16 cellular contexts compared by ENCODE assay signal in the genomic region with DNA sequence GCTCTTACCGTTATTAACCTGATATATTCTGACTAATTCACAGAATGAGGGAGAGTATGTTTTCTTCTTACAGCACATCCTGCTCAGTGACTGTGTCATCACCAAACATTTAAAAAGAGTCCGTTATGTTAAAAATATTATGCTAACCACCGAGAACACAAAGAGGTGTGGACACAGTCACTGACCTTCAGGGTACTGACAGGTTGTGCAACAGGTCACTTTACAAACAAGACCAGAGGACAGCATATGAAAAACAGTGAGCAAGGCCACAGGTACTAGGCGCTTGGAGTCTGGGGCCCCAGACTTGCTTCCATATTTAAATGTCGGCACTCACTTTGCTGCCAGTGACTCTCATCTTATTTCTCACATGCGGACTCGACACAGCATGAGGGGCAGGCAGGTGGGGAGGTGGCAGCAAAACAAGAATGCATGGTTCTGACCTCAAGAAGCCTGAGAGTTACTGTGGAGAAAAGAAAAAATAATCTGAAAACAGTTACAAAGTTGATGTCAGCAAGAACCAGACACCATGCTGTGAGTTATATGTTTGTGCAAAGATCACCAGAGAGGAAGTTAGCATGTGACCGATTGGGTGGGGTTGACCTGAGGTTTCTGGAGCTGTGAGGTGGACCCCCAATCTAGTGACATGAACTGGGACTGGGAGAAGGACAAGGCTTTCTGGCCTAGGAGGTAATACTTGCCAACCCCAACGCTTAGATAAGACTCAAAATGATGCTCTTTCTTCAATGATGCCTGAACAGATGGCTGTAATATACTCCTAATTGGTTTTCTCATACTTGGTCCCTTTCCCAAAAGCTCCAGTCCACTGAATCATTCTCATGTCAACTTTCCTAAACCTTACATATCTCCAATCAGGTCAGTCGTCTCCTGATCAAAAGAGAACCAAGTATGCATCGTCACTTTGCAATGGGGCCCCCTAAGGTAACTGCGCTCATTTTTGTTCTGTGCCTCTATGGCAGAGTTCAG.
DNase-seq lines count a peak whose midpoint lies in the region; ATAC-seq, FAIRE-seq and TF ChIP-seq lines count a peak whose summit lies in the region.
"Had no signal": no experiment of that assay in that cellular context is flagged by ENCODE, and none has a peak within 500 bp of the region (broad histone marks: within the 10 kb centered on the region; RNA-seq: fewer than 3 reads in every experiment).

No MANE protein-coding gene starts in this region.

- peak in 1 of 4 donors; percentile 7 for TF ChIP-seq POLR2A in upper lobe of left lung (IDR thresholded peaks at IDR 0.05)

- no peaks in the 10 kb centered on the region for H3K27me3 ChIP-seq in cardiac muscle cell
- H3K27me3 ChIP-seq in right cardiac atrium (ENCODE audit: control insufficient read depth, insufficient read depth): no peaks in the 10 kb centered on the region
- H3K27me3 ChIP-seq in upper lobe of left lung: no peaks in the 10 kb centered on the region
- H3K27me3 ChIP-seq: BE2C had no signal

- H3K4me3 ChIP-seq in cardiac muscle cell (no peak overlapping the region), right cardiac atrium (ENCODE audit: low read length) (no peak overlapping the region), upper lobe of left lung (no peak overlapping the region)

- FAIRE-seq in RCC 7860 (lab: Jason Lieb, UNC): no peak
- FAIRE-seq: endothelial cell of umbilical vein had no signal

- no peak for DNase-seq in cardiac muscle cell (ENCODE audit: low read depth in 1 of 2, low spot score in 1 of 2)
- no peak for DNase-seq in left cardiac atrium
- no peak for DNase-seq in T-helper 17 cell
- no peak for DNase-seq in right cardiac atrium
- no peak for DNase-seq in upper lobe of left lung
- DNase-seq in RCC 7860 (ENCODE audit: low spot score): no peak
- DNase-seq: activated CD4-positive, alpha-beta T cell treated with anti-CD3 and anti-CD28 coated beads for 4 hours; activated naive CD4-positive, alpha-beta T cell treated with anti-CD3 and anti-CD28 coated beads, Interleukin-2, amount 10 ng/mL, durations not matched to agents 7 days and 5 days; BE2C; NCI-H510A; SHP77 treated with DMSO at 0.1 percent for 48 hours; stimulated activated CD4-positive, alpha-beta T cell treated with anti-CD3 and anti-CD28 coated beads, Interleukin-15, amount 100 ng/mL, for 24 hours; stimulated activated naive CD4-positive, alpha-beta T cell treated with Interleukin-2 at 50 U/mL for 16 hours had no signal

- H3K4me1 ChIP-seq in cardiac muscle cell (ENCODE audit: low read depth) (peaks cover 28% of the 10 kb centered on the region), right cardiac atrium (ENCODE audit: control insufficient read depth, insufficient read depth, low read length) (peaks cover 11% of the 10 kb centered on the region), upper lobe of left lung (peaks cover 15 to 29% (median 28%) of the 10 kb centered on the region in 4 donors)

- peaks cover 4% of the 10 kb centered on the region for H3K36me3 Mint-ChIP-seq in T-helper 17 cell (ENCODE audit: low read depth)

- intact Hi-C loops in left cardiac atrium (cut with DNase I) (no loop called here), right cardiac atrium (cut with DNase I) (no loop called here)

- H3K27me3 Mint-ChIP-seq in T-helper 17 cell: no peaks in the 10 kb centered on the region
- H3K27me3 Mint-ChIP-seq: activated naive CD4-positive, alpha-beta T cell treated with anti-CD3 and anti-CD28 coated beads, Interleukin-2, amount 10 ng/mL, durations not matched to agents 7 days and 5 days had no signal

- TF ChIP-seq EP300 in upper lobe of left lung (IDR thresholded peaks at IDR 0.05): no peak

- TF ChIP-seq CTCF in cardiac muscle cell (IDR thresholded peaks at IDR 0.05; ENCODE audit: low read depth, low read length) (no peak), upper lobe of left lung (IDR thresholded peaks at IDR 0.05) (no peak)

- no peaks in the 10 kb centered on the region for H3K36me3 ChIP-seq in cardiac muscle cell
- H3K36me3 ChIP-seq in upper lobe of left lung: no peaks in the 10 kb centered on the region
- H3K36me3 ChIP-seq: BE2C had no signal

- H3K4me1 Mint-ChIP-seq in T-helper 17 cell: peaks cover 20% of the 10 kb centered on the region

- H3K27ac ChIP-seq in cardiac muscle cell (peak overlapping the region; percentile 44), right cardiac atrium (ENCODE audit: low read length) (peak overlapping the region; percentile 86), upper lobe of left lung (peak overlapping the region; percentile 19 to 30 (median 23))

- 74% methylated on average over 12 of the region's 12 CpGs for WGBS in right cardiac atrium
- 80 to 82% methylated on average over 12 of the region's 12 CpGs for WGBS in upper lobe of left lung, 2 donors

- H3K4me3 Mint-ChIP-seq in T-helper 17 cell: no peak overlapping the region
- H3K4me3 Mint-ChIP-seq: activated naive CD4-positive, alpha-beta T cell treated with anti-CD3 and anti-CD28 coated beads, Interleukin-2, amount 10 ng/mL, durations not matched to agents 7 days and 5 days had no signal

- H3K27ac Mint-ChIP-seq in T-helper 17 cell: peak overlapping the region; percentile 53
- H3K27ac Mint-ChIP-seq: activated naive CD4-positive, alpha-beta T cell treated with anti-CD3 and anti-CD28 coated beads, Interleukin-2, amount 10 ng/mL, durations not matched to agents 7 days and 5 days had no signal

- H3K9me3 ChIP-seq in cardiac muscle cell (ENCODE audit: low read depth): no peaks in the 10 kb centered on the region
- no peaks in the 10 kb centered on the region for H3K9me3 ChIP-seq in T-helper 17 cell (ENCODE audit: control insufficient read depth, low read length, poor library complexity, severe bottlenecking)
- H3K9me3 ChIP-seq in right cardiac atrium (ENCODE audit: control insufficient read depth, low read length): no peaks in the 10 kb centered on the region
- no peaks in the 10 kb centered on the region for H3K9me3 ChIP-seq in upper lobe of left lung
- H3K9me3 ChIP-seq: BE2C had no signal

- ATAC-seq in left cardiac atrium: no peak
- ATAC-seq in T-helper 17 cell: no peak
- ATAC-seq in right cardiac atrium: no peak
- ATAC-seq in upper lobe of left lung (ENCODE audit: low FRiP score in 2 of 2): no peak
- no peak for ATAC-seq in GM18867 (IDR thresholded peaks at IDR 0.05; ENCODE audit: unreplicated experiment)
- ATAC-seq in esophagus mucosa: no peak

Comparison
In these comparisons a context has a peak if more than half of its experiments do, and no peak if none do; other contexts are left out.
1. H3K27ac ChIP-seq: peak in every context shown above with its lines; median percentile 86 in right cardiac atrium; 44 in cardiac muscle cell; 23 in upper lobe of left lung.